8 cellular contexts compared by ENCODE assay signal in genomic region chr1:26864610-26865480, GRCh38. TPM values are rescaled to one million over a fixed set of nuclear protein-coding genes. Genes with fewer than 3 reads are reported as not detected.
DNase-seq lines count a peak whose midpoint lies in the region; ATAC-seq, FAIRE-seq and TF ChIP-seq lines count a peak whose summit lies in the region.

No MANE protein-coding gene starts in this region.

- TF ChIP-seq CTCF in body of pancreas (IDR thresholded peaks at IDR 0.05) = peak in 1 of 7 experiments; percentile 36

- TF ChIP-seq POLR2A in GM18526 (IDR thresholded peaks at IDR 0.05; ENCODE audit: extremely low read depth, insufficient read length) (peak; percentile 99), body of pancreas (IDR thresholded peaks at IDR 0.05) (peak; percentile 78 to 92 (median 89))

- peak overlapping the region; percentile 19 to 34 for H3K4me3 ChIP-seq in body of pancreas

- H3K36me3 ChIP-seq in body of pancreas (replicated peaks in 1 of 2; ENCODE audit: insufficient read depth in 1 of 2, low read depth in 2 of 2) = no peaks in the 10 kb centered on the region

- peaks cover 32% of the 10 kb centered on the region for H3K4me1 ChIP-seq in body of pancreas

- no peaks in the 10 kb centered on the region for H3K27me3 ChIP-seq in body of pancreas

- 1 to 2% methylated on average over 14 to 75 of the region's 75 CpGs for whole genome bisulfite sequencing in body of pancreas, 2 donors

- peak; percentile 94 for FAIRE-seq in A204.1 (lab: Jason Lieb, UNC)
- FAIRE-seq in TTC549 (lab: Jason Lieb, UNC) = peak; percentile 85

- peak; percentile 98 for DNase-seq in NCI-H2107 (lab: John Stamatoyannopoulos, UW)
- peak; percentile 97 to 98 (median 98) for DNase-seq in body of pancreas
- peak; percentile 75 for DNase-seq in iPS DF 19.7 (ENCODE audit: low read depth, low spot score)
- peak; percentile 97 for DNase-seq in sciatic nerve (ENCODE audit: low spot score)

- H3K9me3 ChIP-seq in body of pancreas = no peaks in the 10 kb centered on the region

- intact Hi-C loops in body of pancreas (cut with DNase I) (no loop called here), sciatic nerve (cut with DNase I) (no loop called here)

- ATAC-seq in HG03064 (IDR thresholded peaks at IDR 0.05; ENCODE audit: low read depth, unreplicated experiment) = peak; percentile 79
- ATAC-seq in body of pancreas = peak; percentile 95
- ATAC-seq in sciatic nerve = peak; percentile 99

- peak overlapping the region; percentile 93 to 98 (median 96) for H3K27ac ChIP-seq in body of pancreas

RNA-seq across cellular contexts. Expression of gene SFN, which starts 1.9 kb away (rescaled TPM):
- total RNA-seq in body of pancreas = 1 to 10 TPM in 1 of 2 donors, under 1 TPM in 1; 0.66 to 1.6 TPM
- 0.53 TPM for total RNA-seq in sciatic nerve

RNA-seq across cellular contexts. Expression of gene GPN2, which starts 25.2 kb away (rescaled TPM):
- 10 to 100 TPM in 1 of 2 donors, 1 to 10 TPM in 1; 8.8 to 21.4 TPM for total RNA-seq in body of pancreas
- total RNA-seq in sciatic nerve = 22.7 TPM

RNA-seq across cellular contexts. Expression of gene GPATCH3, which starts 35.4 kb away (rescaled TPM):
- 10 to 100 TPM in 1 of 2 donors, 1 to 10 TPM in 1; 4.9 to 19.4 TPM for total RNA-seq in body of pancreas
- total RNA-seq in sciatic nerve = 12.3 TPM

RNA-seq across cellular contexts. Expression of gene ZDHHC18, which starts 38.4 kb away (rescaled TPM):
- total RNA-seq in body of pancreas (1 to 10 TPM; 4.6 to 5.7 TPM), sciatic nerve (21.2 TPM)

RNA-seq across cellular contexts. Expression of gene NR0B2, which starts 48.9 kb away (rescaled TPM):
- total RNA-seq in body of pancreas (10 to 100 TPM; 19.8 to 34.8 TPM), sciatic nerve (not detected)

Comparison
In these comparisons a context has a peak if more than half of its experiments do, and no peak if none do; other contexts are left out.
1. Peak in every context shown above with its lines: DNase-seq, ATAC-seq, H3K4me3 ChIP-seq and H3K27ac ChIP-seq.